Comparison of ENCODE assay signal across 17 cellular contexts in the genomic region with DNA sequence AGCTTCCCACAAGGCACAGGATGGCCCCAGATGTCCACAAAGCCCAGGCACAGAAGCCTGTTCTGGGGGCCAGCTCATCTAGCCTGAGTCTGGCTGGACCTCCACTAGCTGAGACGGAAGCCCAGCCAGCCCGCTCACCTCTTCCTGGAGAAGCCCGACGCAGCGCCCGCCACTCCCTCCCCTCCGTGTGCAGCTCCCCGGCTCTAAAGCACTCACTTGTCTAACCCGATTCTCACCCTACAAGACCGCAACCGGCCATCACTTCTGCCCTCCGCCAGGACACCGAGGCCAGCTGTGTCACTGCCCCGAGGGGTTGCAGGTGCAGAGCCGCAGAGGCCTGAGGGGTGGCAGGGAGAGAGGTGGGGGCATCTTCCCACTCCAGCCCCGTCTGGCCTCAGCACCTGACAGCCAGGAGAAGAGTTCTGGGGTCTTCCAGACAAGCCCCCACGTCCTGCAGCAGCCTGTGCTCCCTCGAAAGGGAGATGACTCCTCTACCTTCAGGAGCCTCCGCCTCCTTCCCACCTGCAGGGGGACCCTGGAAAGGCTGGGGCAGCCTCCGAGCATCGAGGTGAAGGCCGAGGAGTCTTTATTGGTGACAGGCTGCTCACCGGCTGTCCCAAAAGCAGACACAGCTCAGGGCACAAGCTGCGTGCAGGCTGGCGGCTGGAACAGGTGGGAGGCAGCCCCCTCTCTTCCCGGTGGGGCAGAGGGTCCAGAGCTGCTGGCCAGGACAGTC. TPM values are rescaled to one million over a fixed set of nuclear protein-coding genes. Genes with fewer than 3 reads are reported as not detected.
DNase-seq lines count a peak whose midpoint lies in the region; ATAC-seq and TF ChIP-seq lines count a peak whose summit lies in the region.
"Had no signal": no experiment of that assay in that cellular context is flagged by ENCODE, and none has a peak within 500 bp of the region (broad histone marks: within the 10 kb centered on the region; RNA-seq: fewer than 3 reads in every experiment).

No MANE protein-coding gene starts in this region.

- DNase-seq in D341Med (ENCODE audit: low spot score), result peak; percentile 30
- DNase-seq in RPMI8226, result peak; percentile 63
- DNase-seq in myocyte (ENCODE audit: low read depth), result peak; percentile 53
- DNase-seq in lower leg skin (ENCODE audit: low spot score in 2 of 2), result no peak
- DNase-seq in stimulated activated CD4-positive, alpha-beta T cell treated with anti-CD3 and anti-CD28 coated beads, Interleukin-4, amount 100 ng/mL, for 24 hours, result no peak
- no peak for DNase-seq in LoVo (ENCODE audit: low spot score)
- DNase-seq: activated CD8-positive, alpha-beta T cell treated with anti-CD3 and anti-CD28 coated beads for 36 hours; C1 segment of cervical spinal cord; effector memory CD8-positive, alpha-beta T cell; GOT3; NCI-H1092 treated with DMSO at 0.1 percent for 48 hours; NCI-H446 treated with DMSO at 0.1 percent for 48 hours; retina had no signal

- no peak for TF ChIP-seq POLR2A in lower leg skin (IDR thresholded peaks at IDR 0.05)

- CTCF ChIA-PET in HEK293 (lab: Yijun Ruan, JAX), result interaction anchor here (1.3 to 1.9 kb wide), 2 partner anchors 22 to 79 kb away, joined by 3 to 5 read pairs; no protein-coding TSS in a partner anchor

- no peak overlapping the region for H3K4me3 ChIP-seq in HEK293 (ENCODE audit: low read depth, low read length)
- H3K4me3 ChIP-seq in lower leg skin (ENCODE audit: low read depth, poor library complexity, severe bottlenecking), result no peak overlapping the region
- H3K4me3 ChIP-seq: thoracic aorta had no signal

- peaks cover 0 to 5% of the 10 kb centered on the region in 2 experiments; a peak in 1 of 3 replicates for H3K36me3 ChIP-seq in HEK293 (ENCODE audit: control insufficient read depth in 2 of 2, insufficient read depth in 1 of 2, low read length in 2 of 2)

- ATAC-seq in GM19463 (IDR thresholded peaks at IDR 0.05; ENCODE audit: unreplicated experiment), result no peak
- ATAC-seq: activated CD8-positive, alpha-beta T cell treated with anti-CD3 and anti-CD28 coated beads for 36 hours; effector memory CD8-positive, alpha-beta T cell; left ventricle myocardium superior had no signal

- no peaks in the 10 kb centered on the region for H3K9me3 ChIP-seq in HEK293 (ENCODE audit: control insufficient read depth, insufficient read depth, low read depth, low read length)
- H3K9me3 ChIP-seq: thoracic aorta had no signal

- no peak for TF ChIP-seq CTCF in HEK293 (tag by site-specific recombination; IDR thresholded peaks at IDR 0.05)
- TF ChIP-seq CTCF in lower leg skin (IDR thresholded peaks at IDR 0.05), result no peak

- POLR2A ChIA-PET in HEK293 (lab: Yijun Ruan, JAX), result interaction anchor here (0.6 kb wide), 1 partner anchor 29 kb away, joined by 3 read pairs; no protein-coding TSS in a partner anchor

- no peak overlapping the region for H3K27ac ChIP-seq in HEK293 (ENCODE audit: extremely low read depth, low read depth, low read length)
- H3K27ac ChIP-seq: thoracic aorta had no signal

- intact Hi-C loops in lower leg skin (cut with DNase I; ENCODE audit: low total_unique reads), result no loop called here

- WGBS in lower leg skin, 2 donors, result 8 to 16% methylated on average over 6 to 25 of the region's 26 CpGs

- H3K4me1 ChIP-seq in HEK293 (ENCODE audit: control insufficient read depth, insufficient read depth, low read length), result no peaks in the 10 kb centered on the region

TF ChIP-seq in HEK293, 187 proteins besides CTCF, POLR2A, EP300 and RAD21:
- TF ChIP-seq, protein P1, sequence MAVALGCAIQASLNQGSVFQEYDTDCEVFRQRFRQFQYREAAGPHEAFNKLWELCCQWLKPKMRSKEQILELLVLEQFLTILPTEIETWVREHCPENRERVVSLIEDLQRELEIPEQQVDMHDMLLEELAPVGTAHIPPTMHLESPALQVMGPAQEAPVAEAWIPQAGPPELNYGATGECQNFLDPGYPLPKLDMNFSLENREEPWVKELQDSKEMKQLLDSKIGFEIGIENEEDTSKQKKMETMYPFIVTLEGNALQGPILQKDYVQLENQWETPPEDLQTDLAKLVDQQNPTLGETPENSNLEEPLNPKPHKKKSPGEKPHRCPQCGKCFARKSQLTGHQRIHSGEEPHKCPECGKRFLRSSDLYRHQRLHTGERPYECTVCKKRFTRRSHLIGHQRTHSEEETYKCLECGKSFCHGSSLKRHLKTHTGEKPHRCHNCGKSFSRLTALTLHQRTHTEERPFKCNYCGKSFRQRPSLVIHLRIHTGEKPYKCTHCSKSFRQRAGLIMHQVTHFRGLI (tag by site-specific recombination; IDR thresholded peaks at IDR 0.05), result peak; percentile 89
- no peak for TF ChIP-seq SP2 (tag by site-specific recombination; IDR thresholded peaks at IDR 0.05)

RNA-seq across cellular contexts. Expression of a gene that starts 5.9 kb away (rescaled TPM):
- total RNA-seq in myocyte, result 4.2 and 4.5 TPM in 2 replicates
- polyA plus RNA-seq in myocyte (2012), result 13.3 TPM
- total RNA-seq in lower leg skin, result 1 to 10 TPM in 3 of 4 donors, under 1 TPM in 1; 0.46 to 6.1 (median 3.4) TPM

RNA-seq across cellular contexts. Expression of a gene that starts 12.7 kb away (rescaled TPM):
- total RNA-seq in myocyte (35.5 and 41.8 TPM in 2 replicates), lower leg skin (10 to 100 TPM; 20.2 to 27.0 (median 21.6) TPM)
- 44.2 TPM for polyA plus RNA-seq in myocyte (2012)

RNA-seq across cellular contexts. Expression of a gene that starts 24.6 kb away (rescaled TPM):
- total RNA-seq in myocyte (not detected in 2 replicates), lower leg skin (1 to 10 TPM in 3 of 4 donors, under 1 TPM in 1; 0.59 to 3.4 (median 2.4) TPM)
- polyA plus RNA-seq in myocyte (2012), result not detected

RNA-seq across cellular contexts. Expression of a gene that starts 56.0 kb away (rescaled TPM):
- total RNA-seq in myocyte (82.5 and 99.4 TPM in 2 replicates), lower leg skin (10 to 100 TPM; 37.9 to 49.5 (median 44.1) TPM)
- polyA plus RNA-seq in myocyte (2012), result 88.8 TPM

RNA-seq across cellular contexts. Expression of a gene that starts 58.2 kb away (rescaled TPM):
- total RNA-seq in myocyte, result 102 and 142 TPM in 2 replicates
- 63.3 TPM for polyA plus RNA-seq in myocyte (2012)
- total RNA-seq in lower leg skin, result 10 to 100 TPM; 35.9 to 56.5 (median 43.7) TPM

Comparison
In these comparisons a context has a peak if more than half of its experiments do, and no peak if none do; other contexts are left out.
1. DNase-seq: peak in D341Med (single experiment), RPMI8226 (single experiment) and myocyte (single experiment); none in lower leg skin (0 of 2), stimulated activated CD4-positive, alpha-beta T cell treated with anti-CD3 and anti-CD28 coated beads, Interleukin-4, amount 100 ng/mL, for 24 hours (single experiment) and LoVo (single experiment).